ENCODE assay signal across 8 cellular contexts in genomic region chr19:4337906-4338440, GRCh38. TPM values are rescaled to one million over a fixed set of nuclear protein-coding genes. Genes with fewer than 3 reads are reported as not detected.
DNase-seq lines count a peak whose midpoint lies in the region; ATAC-seq, FAIRE-seq and TF ChIP-seq lines count a peak whose summit lies in the region.

No MANE protein-coding gene starts in this region.

- peak overlapping the region; percentile 78 to 79 for H3K27ac ChIP-seq in esophagus (ENCODE audit: low read depth in 2 of 2, low read length in 1 of 2)
- H3K27ac ChIP-seq in pancreas: peak overlapping the region; percentile 43 to 83 (median 74)

- H3K9me3 ChIP-seq in esophagus (ENCODE audit: control insufficient read depth in 2 of 2, insufficient read depth in 1 of 2, low read depth in 1 of 2, low read length in 1 of 2): no peaks in the 10 kb centered on the region
- no peaks in the 10 kb centered on the region for H3K9me3 ChIP-seq in pancreas

- DNase-seq in RPMI7951 (ENCODE audit: low read depth) (peak; percentile 38), pancreas (no peak), SHP77 treated with DMSO at 0.1 percent for 48 hours (lab: John Stamatoyannopoulos, UW) (no peak), urothelium cell line (ENCODE audit: low spot score) (no peak)
- DNase-seq in stimulated activated naive CD4-positive, alpha-beta T cell treated with Interleukin-2 at 50 U/mL for 16 hours (lab: John Stamatoyannopoulos, UW): no peak

- TF ChIP-seq CTCF in pancreas (IDR thresholded peaks at IDR 0.05): no peak

- intact Hi-C loops in pancreas (cut with DNase I): no loop called here

- H3K4me3 ChIP-seq in GM08714 (ENCODE audit: low read length) (peak overlapping the region; percentile 56; the same call in 1 of the 2 replicates), esophagus (ENCODE audit: low read depth in 1 of 2, low read length in 2 of 2) (peak overlapping the region; percentile 49 to 64), pancreas (peak overlapping the region; percentile 16 to 55 (median 36))

- H3K36me3 ChIP-seq in esophagus (ENCODE audit: control insufficient read depth in 2 of 2, insufficient read depth in 2 of 2, low read length in 1 of 2): no peaks in the 10 kb centered on the region
- no peaks in the 10 kb centered on the region for H3K36me3 ChIP-seq in pancreas

- FAIRE-seq in pancreas (lab: Jason Lieb, UNC): no peak
- no peak for FAIRE-seq in urothelium cell line (lab: Jason Lieb, UNC)

- ATAC-seq in pancreas: peak in 3 of 4 donors; percentile 3 to 5 (median 4)
- no peak for ATAC-seq in GM21526 (IDR thresholded peaks at IDR 0.05; ENCODE audit: low FRiP score, unreplicated experiment)

- H3K27me3 ChIP-seq in esophagus (ENCODE audit: control insufficient read depth in 1 of 2, insufficient read depth in 2 of 2, low read length in 2 of 2): no peaks in the 10 kb centered on the region
- H3K27me3 ChIP-seq in pancreas: no peaks in the 10 kb centered on the region

- H3K4me1 ChIP-seq in esophagus (ENCODE audit: control insufficient read depth in 2 of 2, insufficient read depth in 2 of 2, low read length in 1 of 2) (peaks cover 0 to 3% of the 10 kb centered on the region in 2 donors), pancreas (peaks cover 0 to 13% (median 11%) of the 10 kb centered on the region in 3 donors)

- 9 to 13% methylated on average over 14 of the region's 14 CpGs for WGBS in esophagus, 2 donors
- WGBS in pancreas, 2 donors: 7% methylated on average over 14 of the region's 14 CpGs

RNA-seq across cellular contexts. Expression of gene STAP2, which starts 0.7 kb away (rescaled TPM):
- total RNA-seq in RPMI7951 (2014; rRNA removed; shearing (Covaris generic)): 30.2 and 38.4 TPM in 2 replicates
- polyA plus RNA-seq in esophagus (100 to 1,000 TPM in 1 of 2 donors, 10 to 100 TPM in 1; 99.2 to 126 TPM), pancreas (10 to 100 TPM; 46.6 to 65.5 TPM)
- total RNA-seq in pancreas: 10 to 100 TPM; 17.4 to 45.4 (median 23.3) TPM

RNA-seq across cellular contexts. Expression of gene MPND, which starts 5.4 kb away (rescaled TPM):
- 4.0 and 4.8 TPM in 2 replicates for total RNA-seq in RPMI7951 (2014; rRNA removed; shearing (Covaris generic))
- polyA plus RNA-seq in esophagus: 10 to 100 TPM; 13.5 to 15.5 TPM
- 10 to 100 TPM; 11.8 to 20.0 (median 14.9) TPM for total RNA-seq in pancreas
- 10 to 100 TPM; 16.7 to 18.9 TPM for polyA plus RNA-seq in pancreas

RNA-seq across cellular contexts. Expression of gene FSD1, which starts 33.6 kb away (rescaled TPM):
- total RNA-seq in RPMI7951 (2014; rRNA removed; shearing (Covaris generic)): 9.7 and 11.3 TPM in 2 replicates
- 1 to 10 TPM in 1 of 2 donors, under 1 TPM in 1; 0.19 to 1.2 TPM for polyA plus RNA-seq in esophagus
- under 1 TPM in 1 of 6 donors, not detected in 5; 0.50 TPM for total RNA-seq in pancreas
- under 1 TPM in 1 of 2 donors, not detected in 1; 0.21 TPM for polyA plus RNA-seq in pancreas

RNA-seq across cellular contexts. Expression of gene TMIGD2, which starts 35.8 kb away (rescaled TPM):
- total RNA-seq in RPMI7951 (2014; rRNA removed; shearing (Covaris generic)): not detected in 2 replicates
- polyA plus RNA-seq in esophagus (under 1 TPM; 0.31 to 0.47 TPM), pancreas (not detected)
- total RNA-seq in pancreas: under 1 TPM in 2 of 6 donors, not detected in 4; 0.16 to 0.28 TPM

RNA-seq across cellular contexts. Expression of gene SHD, which starts 58.9 kb away (rescaled TPM):
- 0.12 TPM in 1 of 2 replicates, not detected in the other for total RNA-seq in RPMI7951 (2014; rRNA removed; shearing (Covaris generic))
- under 1 TPM in 1 of 2 donors, not detected in 1; 0.04 TPM for polyA plus RNA-seq in esophagus
- not detected for total RNA-seq in pancreas
- polyA plus RNA-seq in pancreas: not detected
